ENCODE assay signal across 10 cellular contexts in genomic region chr2:188381614-188382013, GRCh38.
DNase-seq lines count a peak whose midpoint lies in the region; ATAC-seq and TF ChIP-seq lines count a peak whose summit lies in the region.
"Had no signal": no experiment of that assay in that cellular context is flagged by ENCODE, and none has a peak within 500 bp of the region (broad histone marks: within the 10 kb centered on the region; RNA-seq: fewer than 3 reads in every experiment).

No MANE protein-coding gene starts in this region.

- POLR2A ChIA-PET in OCI-LY7 (lab: Charles Lee): interaction anchor here (0.7 kb wide), 1 partner anchor 294 kb away, joined by 3 read pairs; no protein-coding TSS in a partner anchor

- intact Hi-C loops in OCI-LY7 (cut with micrococcal nuclease; ENCODE audit: unreplicated experiment) (no loop called here), cardiac septum (cut with DNase I) (loop anchor here (5.0 kb wide), 1 partner anchor 89 kb away; the partner anchor contains the start of gene GULP1)

- no peak overlapping the region for H2AFZ ChIP-seq in OCI-LY7 (ENCODE audit: low read length)

- H3K27ac ChIP-seq in upper lobe of left lung (peak overlapping the region in 3 of 4 donors; percentile 5 to 75 (median 64)), OCI-LY7 (ENCODE audit: low read depth, low read length, poor library complexity, severe bottlenecking) (no peak overlapping the region)
- H3K27ac ChIP-seq: KMS-11 had no signal

- TF ChIP-seq CTCF in fibroblast of villous mesenchyme (IDR thresholded peaks at IDR 0.05; ENCODE audit: insufficient read depth, low read depth, low read length) (no peak), upper lobe of left lung (IDR thresholded peaks at IDR 0.05) (no peak), OCI-LY7 (conservative IDR thresholded peaks at IDR 0.05; ENCODE audit: low read length) (no peak)

- CTCF ChIA-PET in OCI-LY7 (lab: Charles Lee; ENCODE audit: unreplicated experiment): no interaction called here

- ATAC-seq in upper lobe of left lung (ENCODE audit: low FRiP score in 2 of 2) (no peak), GM21390 (IDR thresholded peaks at IDR 0.05; ENCODE audit: unreplicated experiment) (no peak)

- DNase-seq in HCEC 1CT (peak; percentile 91), SW480 (ENCODE audit: low spot score) (peak; percentile 9), fibroblast of villous mesenchyme (ENCODE audit: low read depth) (peak; percentile 74), upper lobe of left lung (no peak), OCI-LY7 (ENCODE audit: low spot score) (no peak), cardiac septum (ENCODE audit: low spot score) (no peak)
- DNase-seq: activated CD4-positive, CD25-positive, alpha-beta regulatory T cell; heart right ventricle had no signal

- TF ChIP-seq POLR2A in upper lobe of left lung (IDR thresholded peaks at IDR 0.05): no peak

- WGBS in upper lobe of left lung, 2 donors: 60 to 61% methylated on average over 1 of the region's 1 CpG

- H3K79me2 ChIP-seq in OCI-LY7 (ENCODE audit: insufficient read depth, low read depth, low read length): no peaks in the 10 kb centered on the region

- H3K4me3 ChIP-seq in fibroblast of villous mesenchyme (ENCODE audit: low read depth, low read length) (no peak overlapping the region), upper lobe of left lung (no peak overlapping the region), OCI-LY7 (ENCODE audit: low read depth, low read length, poor library complexity, severe bottlenecking) (no peak overlapping the region)

- no TSS peak for BruUV-seq in OCI-LY7 (replicated peaks; lab: Mats Ljungman, UMichigan)

- H3K4me2 ChIP-seq in OCI-LY7 (ENCODE audit: low read length): no peak overlapping the region
- H3K4me2 ChIP-seq: KMS-11 had no signal

- no peaks in the 10 kb centered on the region for H3K9me2 ChIP-seq in OCI-LY7 (ENCODE audit: insufficient read depth, low read length)

- H3K36me3 ChIP-seq in upper lobe of left lung (no peaks in the 10 kb centered on the region), OCI-LY7 (ENCODE audit: insufficient read depth, low read length) (no peaks in the 10 kb centered on the region)

- H3K27me3 ChIP-seq in upper lobe of left lung: no peaks in the 10 kb centered on the region
- H3K27me3 ChIP-seq: heart right ventricle had no signal

- H3K9me3 ChIP-seq in upper lobe of left lung (peaks cover 0 to 7% (median 2%) of the 10 kb centered on the region in 4 donors), OCI-LY7 (ENCODE audit: low read length) (no peaks in the 10 kb centered on the region)

- H3K4me1 ChIP-seq in upper lobe of left lung (peaks cover 0 to 18% (median 15%) of the 10 kb centered on the region in 4 donors), OCI-LY7 (ENCODE audit: insufficient read depth, low read length, poor library complexity, severe bottlenecking) (no peaks in the 10 kb centered on the region)

- H4K20me1 ChIP-seq in OCI-LY7 (ENCODE audit: insufficient read depth, low read length): no peaks in the 10 kb centered on the region

- peak in 1 of 4 donors; percentile 18 for TF ChIP-seq EP300 in upper lobe of left lung (IDR thresholded peaks at IDR 0.05)

Comparison
In these comparisons a context has a peak if more than half of its experiments do, and no peak if none do; other contexts are left out.
1. DNase-seq: peak in HCEC 1CT (single experiment), SW480 (single experiment) and fibroblast of villous mesenchyme (single experiment); none in upper lobe of left lung (0 of 2), OCI-LY7 (single experiment) and cardiac septum (single experiment).